34 cellular contexts compared by ENCODE assay signal in genomic region chr1:111777301-111777700, GRCh38. TPM values are rescaled to one million over a fixed set of nuclear protein-coding genes. Genes with fewer than 3 reads are reported as not detected.
"Had no signal": no experiment of that assay in that cellular context is flagged by ENCODE, and none has a peak within 500 bp of the region (broad histone marks: within the 10 kb centered on the region; RNA-seq: fewer than 3 reads in every experiment).

No MANE protein-coding gene starts in this region.

- H3K4me3 ChIP-seq: ascending aorta, body of pancreas, breast epithelium, SJCRH30, SK-N-MC had no signal

- H3K4me1 ChIP-seq: ascending aorta, body of pancreas, breast epithelium had no signal

- H3K27me3 Mint-ChIP-seq: activated CD4-positive, alpha-beta memory T cell treated with anti-CD3 and anti-CD28 coated beads, Interleukin-2, amount 10 ng/mL, durations not matched to agents 7 days and 5 days; activated naive CD8-positive, alpha-beta T cell treated with anti-CD3 and anti-CD28 coated beads, Interleukin-2, amount 10 ng/mL, durations not matched to agents 7 days and 5 days had no signal

- H3K27me3 ChIP-seq: ascending aorta, body of pancreas, breast epithelium, SJCRH30 had no signal

- H3K4me3 Mint-ChIP-seq: activated CD4-positive, alpha-beta memory T cell treated with anti-CD3 and anti-CD28 coated beads, Interleukin-2, amount 10 ng/mL, durations not matched to agents 7 days and 5 days; activated CD8-positive, alpha-beta memory T cell treated with anti-CD3 and anti-CD28 coated beads, Interleukin-2, amount 10 ng/mL, durations not matched to agents 7 days and 5 days; activated naive CD8-positive, alpha-beta T cell treated with anti-CD3 and anti-CD28 coated beads, Interleukin-2, amount 10 ng/mL, durations not matched to agents 7 days and 5 days had no signal

- H3K27ac ChIP-seq: ascending aorta, body of pancreas, breast epithelium, SK-N-MC, WERI-Rb-1 had no signal

- H3K36me3 Mint-ChIP-seq: activated CD8-positive, alpha-beta memory T cell treated with anti-CD3 and anti-CD28 coated beads, Interleukin-2, amount 10 ng/mL, durations not matched to agents 7 days and 5 days; activated naive CD8-positive, alpha-beta T cell treated with anti-CD3 and anti-CD28 coated beads, Interleukin-2, amount 10 ng/mL, durations not matched to agents 7 days and 5 days had no signal

- ATAC-seq: activated CD8-positive, alpha-beta memory T cell treated with anti-CD3 and anti-CD28 coated beads, Interleukin-2, amount 10 ng/mL, durations not matched to agents 7 days and 5 days; body of pancreas; Panc1 had no signal

- H3K36me3 ChIP-seq: breast epithelium, SJCRH30, WERI-Rb-1 had no signal

- H3K9me3 ChIP-seq: ascending aorta, body of pancreas, breast epithelium, SJCRH30 had no signal

- H3K9me3 Mint-ChIP-seq: activated CD4-positive, alpha-beta memory T cell treated with anti-CD3 and anti-CD28 coated beads, Interleukin-2, amount 10 ng/mL, durations not matched to agents 7 days and 5 days; activated naive CD8-positive, alpha-beta T cell treated with anti-CD3 and anti-CD28 coated beads, Interleukin-2, amount 10 ng/mL, durations not matched to agents 7 days and 5 days had no signal

- H3K27ac Mint-ChIP-seq: activated CD4-positive, alpha-beta memory T cell treated with anti-CD3 and anti-CD28 coated beads, Interleukin-2, amount 10 ng/mL, durations not matched to agents 7 days and 5 days; activated CD8-positive, alpha-beta memory T cell treated with anti-CD3 and anti-CD28 coated beads, Interleukin-2, amount 10 ng/mL, durations not matched to agents 7 days and 5 days; activated naive CD8-positive, alpha-beta T cell treated with anti-CD3 and anti-CD28 coated beads, Interleukin-2, amount 10 ng/mL, durations not matched to agents 7 days and 5 days had no signal

- H3K4me1 Mint-ChIP-seq: activated CD4-positive, alpha-beta memory T cell treated with anti-CD3 and anti-CD28 coated beads, Interleukin-2, amount 10 ng/mL, durations not matched to agents 7 days and 5 days; activated CD8-positive, alpha-beta memory T cell treated with anti-CD3 and anti-CD28 coated beads, Interleukin-2, amount 10 ng/mL, durations not matched to agents 7 days and 5 days; activated naive CD8-positive, alpha-beta T cell treated with anti-CD3 and anti-CD28 coated beads, Interleukin-2, amount 10 ng/mL, durations not matched to agents 7 days and 5 days had no signal

- DNase-seq: activated CD4-positive, alpha-beta memory T cell treated with anti-CD3 and anti-CD28 coated beads, Interleukin-2, amount 10 ng/mL, durations not matched to agents 7 days and 5 days; activated CD4-positive, alpha-beta T cell treated with anti-CD3 and anti-CD28 coated beads for 1 hour; activated CD4-positive, alpha-beta T cell treated with anti-CD3 and anti-CD28 coated beads for 48 hours; activated CD4-positive, CD25-positive, alpha-beta regulatory T cell; activated CD8-positive, alpha-beta memory T cell treated with anti-CD3 and anti-CD28 coated beads for 24 hours; activated CD8-positive, alpha-beta memory T cell treated with anti-CD3 and anti-CD28 coated beads, Interleukin-2, amount 10 ng/mL, durations not matched to agents 7 days and 5 days; activated CD8-positive, alpha-beta memory T cell treated with anti-CD3 and anti-CD28 coated beads, Interleukin-2, amount 50 U/mL, for 48 hours; activated effector memory CD4-positive, alpha-beta T cell treated with Interleukin-2 at 50 U/mL for 16 hours; activated naive CD4-positive, alpha-beta T cell treated with anti-CD3 and anti-CD28 coated beads, Interleukin-2, amount 50 U/mL, for 16 hours; activated naive CD8-positive, alpha-beta T cell treated with anti-CD3 and anti-CD28 coated beads, Interleukin-2, amount 10 ng/mL, durations not matched to agents 7 days and 5 days; activated T-cell treated with anti-CD3 and anti-CD28 coated beads, Interleukin-2, amount 50 U/mL, for 48 hours; amygdala; body of pancreas; cerebellar nuclear complex; Kasumi-1; MM.1S; MV-4-11; NCI-H1092; NCI-H1436 treated with DMSO at 0.1 percent for 48 hours; NCI-H1694 treated with DMSO at 0.1 percent for 48 hours; NCI-H2029 treated with DMSO at 0.1 percent for 48 hours; NCI-H2107; NCI-H2171; NCI-H510A; NCI-H526 treated with DMSO at 0.1 percent for 48 hours; NCI-H82; SHP77; SJCRH30; T1000; WERI-Rb-1 had no signal

RNA-seq across cellular contexts. Expression of gene INKA2, which starts 38.1 kb away (rescaled TPM):
- total RNA-seq: ascending aorta had no signal
